8 cellular contexts compared by ENCODE assay signal in the genomic region with DNA sequence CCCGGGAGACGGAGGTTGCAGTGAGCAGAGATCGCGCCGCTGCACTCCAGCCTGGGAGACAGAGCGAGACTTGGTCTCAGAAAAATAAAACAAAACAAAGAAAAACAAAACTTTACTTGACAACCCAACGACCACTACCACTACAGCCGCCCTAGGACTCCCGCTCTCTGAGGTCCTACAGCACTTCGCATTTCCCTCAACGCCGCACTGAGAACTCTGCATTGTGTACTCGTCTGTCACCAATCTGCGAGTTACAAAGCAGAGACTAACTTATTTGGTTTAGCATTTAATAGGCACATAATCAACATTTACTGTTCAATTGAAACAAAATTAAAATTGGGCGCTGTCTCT. TPM values are rescaled to one million over a fixed set of nuclear protein-coding genes. Genes with fewer than 3 reads are reported as not detected.
DNase-seq lines count a peak whose midpoint lies in the region; ATAC-seq and TF ChIP-seq lines count a peak whose summit lies in the region.

No MANE protein-coding gene starts in this region.

- peak overlapping the region; percentile 69 for H3K4ac ChIP-seq in trophoblast cell (ENCODE audit: low read depth, low read length)

- H4K8ac ChIP-seq in trophoblast cell (ENCODE audit: low read depth, low read length), result peak overlapping the region; percentile 90

- H3K27ac ChIP-seq in HEK293 (ENCODE audit: extremely low read depth, low read depth, low read length) (peak overlapping the region; percentile 94), trophoblast cell (ENCODE audit: low read depth, low read length) (peak overlapping the region; percentile 50)

- H3K9me3 Mint-ChIP-seq in activated T-cell treated with anti-CD3 and anti-CD28 coated beads, Interleukin-2, amount 50 U/mL, for 4 hours, result no peaks in the 10 kb centered on the region

- H3K27me3 Mint-ChIP-seq in activated T-cell treated with anti-CD3 and anti-CD28 coated beads, Interleukin-2, amount 50 U/mL, for 4 hours (ENCODE audit: low read depth), result no peaks in the 10 kb centered on the region

- H4K91ac ChIP-seq in trophoblast cell (ENCODE audit: low read depth, low read length), result peak overlapping the region; percentile 93

- WGBS in trophoblast cell (ENCODE audit: extremely low coverage, insufficient coverage, insufficient read length), result no CpG with 5 or more reads among the region's 15 CpGs

- peak overlapping the region; percentile 100 for H3K4me3 Mint-ChIP-seq in activated T-cell treated with anti-CD3 and anti-CD28 coated beads, Interleukin-2, amount 50 U/mL, for 4 hours

- H3K36me3 ChIP-seq in BJ (ENCODE audit: control insufficient read depth, insufficient read depth, low read length) (peaks cover 5% of the 10 kb centered on the region), HEK293 (ENCODE audit: control insufficient read depth in 2 of 2, insufficient read depth in 1 of 2, low read length in 2 of 2) (peaks cover 27 to 30% of the 10 kb centered on the region in 2 experiments), trophoblast cell (ENCODE audit: control insufficient read depth in 1 of 2, insufficient read depth in 2 of 2, low read length in 2 of 2) (peaks cover 11 to 15% of the 10 kb centered on the region in 2 experiments)

- peak overlapping the region; percentile 38 for H2BK5ac ChIP-seq in trophoblast cell (ENCODE audit: low read depth, low read length, poor library complexity)

- H3K27me3 ChIP-seq in BJ (ENCODE audit: control insufficient read depth, insufficient read depth, low read length), result no peaks in the 10 kb centered on the region
- no peaks in the 10 kb centered on the region for H3K27me3 ChIP-seq in trophoblast cell (ENCODE audit: insufficient read depth, low read length)

- H3K4me3 ChIP-seq in BJ (ENCODE audit: low read depth, low read length), result peak overlapping the region; percentile 87
- H3K4me3 ChIP-seq in HEK293 (ENCODE audit: low read depth, low read length), result peak overlapping the region; percentile 77
- H3K4me3 ChIP-seq in foreskin fibroblast (ENCODE audit: low read depth in 1 of 2, low read length in 2 of 2), result peak overlapping the region; percentile 88 to 100
- peak overlapping the region; percentile 73 for H3K4me3 ChIP-seq in trophoblast cell (ENCODE audit: low read depth, low read length)

- H3K79me1 ChIP-seq in trophoblast cell (ENCODE audit: low read length), result peaks cover 8% of the 10 kb centered on the region

- H3K23ac ChIP-seq in trophoblast cell (ENCODE audit: low read length), result no peak overlapping the region

- peak overlapping the region; percentile 63 for H2AK5ac ChIP-seq in trophoblast cell (ENCODE audit: low read length)

- peak; percentile 4 to 23 for ATAC-seq in activated T-cell treated with anti-CD3 and anti-CD28 coated beads, Interleukin-2, amount 50 U/mL, for 4 hours
- ATAC-seq in HG03280 (IDR thresholded peaks at IDR 0.05; ENCODE audit: unreplicated experiment), result no peak
- no peak for ATAC-seq in GM21576 (IDR thresholded peaks at IDR 0.05; ENCODE audit: unreplicated experiment)

- H4K12ac ChIP-seq in trophoblast cell (ENCODE audit: low read depth, low read length), result peak overlapping the region; percentile 67

- CTCF ChIA-PET in BJ (lab: Yijun Ruan, JAX) (interaction anchor here (0.9 kb wide), 1 partner anchor 9 kb away, joined by 3 read pairs; no protein-coding TSS in a partner anchor), HEK293 (lab: Yijun Ruan, JAX) (no interaction called here)

- H3K14ac ChIP-seq in trophoblast cell (ENCODE audit: low read length), result peak overlapping the region; percentile 71

- no peak overlapping the region for H2BK120ac ChIP-seq in trophoblast cell (ENCODE audit: insufficient read depth, low read length, poor library complexity)

- no peak overlapping the region for H2AFZ ChIP-seq in trophoblast cell (ENCODE audit: insufficient read depth, low read length, poor library complexity)

- DNase-seq in BJ (ENCODE audit: low read depth) (no peak), foreskin fibroblast (peak in 1 of 2 donors; percentile 26), trophoblast cell (peak in 1 of 2 donors; percentile 57), cerebellar nuclear complex (lab: John Stamatoyannopoulos, UW) (no peak)
- DNase-seq in activated T-cell treated with anti-CD3 and anti-CD28 coated beads, Interleukin-2, amount 50 U/mL, for 4 hours, result no peak

- no peaks in the 10 kb centered on the region for H3K9me3 ChIP-seq in HEK293 (ENCODE audit: control insufficient read depth, insufficient read depth, low read depth, low read length)
- no peaks in the 10 kb centered on the region for H3K9me3 ChIP-seq in trophoblast cell (ENCODE audit: insufficient read depth, low read depth, low read length)

- H3K9ac ChIP-seq in trophoblast cell (ENCODE audit: low read length), result peak overlapping the region; percentile 79

- peaks cover 28% of the 10 kb centered on the region for H3K4me1 Mint-ChIP-seq in activated T-cell treated with anti-CD3 and anti-CD28 coated beads, Interleukin-2, amount 50 U/mL, for 4 hours (ENCODE audit: low read depth)

- H3K4me1 ChIP-seq in HEK293 (ENCODE audit: control insufficient read depth, insufficient read depth, low read length), result peaks cover 11% of the 10 kb centered on the region
- peaks cover 3 to 6% of the 10 kb centered on the region in 2 experiments for H3K4me1 ChIP-seq in trophoblast cell (ENCODE audit: control insufficient read depth in 1 of 2, insufficient read depth in 2 of 2, low read length in 2 of 2)

- TF ChIP-seq CTCF in BJ (IDR thresholded peaks at IDR 0.05; ENCODE audit: insufficient read depth, low read depth, low read length) (no peak), HEK293 (tag by site-specific recombination; IDR thresholded peaks at IDR 0.05) (no peak), foreskin fibroblast (IDR thresholded peaks at IDR 0.05; ENCODE audit: low read depth, low read length) (no peak)

- H2BK12ac ChIP-seq in trophoblast cell (ENCODE audit: low read length), result no peak overlapping the region

- peak overlapping the region; percentile 64 for H3K18ac ChIP-seq in trophoblast cell (ENCODE audit: low read length)

- peaks cover 18% of the 10 kb centered on the region for H3K79me2 ChIP-seq in trophoblast cell (ENCODE audit: control insufficient read depth, insufficient read depth, low read length, poor library complexity)

- peaks cover 12% of the 10 kb centered on the region for H3K36me3 Mint-ChIP-seq in activated T-cell treated with anti-CD3 and anti-CD28 coated beads, Interleukin-2, amount 50 U/mL, for 4 hours (ENCODE audit: insufficient read depth)

- peak overlapping the region; percentile 78 for H3K4me2 ChIP-seq in trophoblast cell (ENCODE audit: low read length)

- POLR2A ChIA-PET in BJ (lab: Charles Lee) (interaction anchor here (0.6 kb wide), 1 partner anchor 18 kb away, joined by 5 read pairs; no protein-coding TSS in a partner anchor), HEK293 (lab: Yijun Ruan, JAX) (no interaction called here)

TF ChIP-seq in HEK293, 187 proteins besides CTCF, POLR2A, EP300 and RAD21 (continues in another document):
- TF ChIP-seq, protein P1, sequence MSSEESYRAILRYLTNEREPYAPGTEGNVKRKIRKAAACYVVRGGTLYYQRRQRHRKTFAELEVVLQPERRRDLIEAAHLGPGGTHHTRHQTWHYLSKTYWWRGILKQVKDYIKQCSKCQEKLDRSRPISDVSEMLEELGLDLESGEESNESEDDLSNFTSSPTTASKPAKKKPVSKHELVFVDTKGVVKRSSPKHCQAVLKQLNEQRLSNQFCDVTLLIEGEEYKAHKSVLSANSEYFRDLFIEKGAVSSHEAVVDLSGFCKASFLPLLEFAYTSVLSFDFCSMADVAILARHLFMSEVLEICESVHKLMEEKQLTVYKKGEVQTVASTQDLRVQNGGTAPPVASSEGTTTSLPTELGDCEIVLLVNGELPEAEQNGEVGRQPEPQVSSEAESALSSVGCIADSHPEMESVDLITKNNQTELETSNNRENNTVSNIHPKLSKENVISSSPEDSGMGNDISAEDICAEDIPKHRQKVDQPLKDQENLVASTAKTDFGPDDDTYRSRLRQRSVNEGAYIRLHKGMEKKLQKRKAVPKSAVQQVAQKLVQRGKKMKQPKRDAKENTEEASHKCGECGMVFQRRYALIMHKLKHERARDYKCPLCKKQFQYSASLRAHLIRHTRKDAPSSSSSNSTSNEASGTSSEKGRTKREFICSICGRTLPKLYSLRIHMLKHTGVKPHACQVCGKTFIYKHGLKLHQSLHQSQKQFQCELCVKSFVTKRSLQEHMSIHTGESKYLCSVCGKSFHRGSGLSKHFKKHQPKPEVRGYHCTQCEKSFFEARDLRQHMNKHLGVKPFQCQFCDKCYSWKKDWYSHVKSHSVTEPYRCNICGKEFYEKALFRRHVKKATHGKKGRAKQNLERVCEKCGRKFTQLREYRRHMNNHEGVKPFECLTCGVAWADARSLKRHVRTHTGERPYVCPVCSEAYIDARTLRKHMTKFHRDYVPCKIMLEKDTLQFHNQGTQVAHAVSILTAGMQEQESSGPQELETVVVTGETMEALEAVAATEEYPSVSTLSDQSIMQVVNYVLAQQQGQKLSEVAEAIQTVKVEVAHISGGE (tag by site-specific recombination; conservative IDR thresholded peaks at IDR 0.05; ENCODE audit: low read depth), result no peak
- TF ChIP-seq ZNF548 (tag by site-specific recombination; IDR thresholded peaks at IDR 0.05) (peak; percentile 12; the same call in 1 of the 2 replicates), ZNF555 (tag by site-specific recombination; conservative IDR thresholded peaks at IDR 0.05) (no peak), ZNF561 (tag by site-specific recombination; IDR thresholded peaks at IDR 0.05; ENCODE audit: borderline replicate concordance) (0 out of 2 replicates have a peak, but pooled peaks have one; percentile 23), ZNF701 (tag by site-specific recombination; IDR thresholded peaks at IDR 0.05) (no peak), ZNF777 (tag by site-specific recombination; IDR thresholded peaks at IDR 0.05; ENCODE audit: borderline replicate concordance) (no peak)
- TF ChIP-seq, protein P2, sequence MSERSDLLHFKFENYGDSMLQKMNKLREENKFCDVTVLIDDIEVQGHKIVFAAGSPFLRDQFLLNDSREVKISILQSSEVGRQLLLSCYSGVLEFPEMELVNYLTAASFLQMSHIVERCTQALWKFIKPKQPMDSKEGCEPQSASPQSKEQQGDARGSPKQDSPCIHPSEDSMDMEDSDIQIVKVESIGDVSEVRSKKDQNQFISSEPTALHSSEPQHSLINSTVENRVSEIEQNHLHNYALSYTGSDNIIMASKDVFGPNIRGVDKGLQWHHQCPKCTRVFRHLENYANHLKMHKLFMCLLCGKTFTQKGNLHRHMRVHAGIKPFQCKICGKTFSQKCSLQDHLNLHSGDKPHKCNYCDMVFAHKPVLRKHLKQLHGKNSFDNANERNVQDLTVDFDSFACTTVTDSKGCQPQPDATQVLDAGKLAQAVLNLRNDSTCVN (tag by site-specific recombination; optimal IDR thresholded peaks at IDR 0.05), result no peak

RNA-seq across cellular contexts. Expression of gene ZNF207, which starts 0.5 kb away (rescaled TPM):
- polyA plus RNA-seq in BJ (2011; rRNA removed), result 165 and 179 TPM in 2 replicates
- polyA minus RNA-seq in BJ (2011; rRNA and poly(A)+ RNA removed), result 129 and 223 TPM in 2 replicates
- 100 to 1,000 TPM; 199 to 222 (median 212) TPM for total RNA-seq in activated T-cell treated with anti-CD3 and anti-CD28 coated beads, Interleukin-2, amount 50 U/mL, for 4 hours
- polyA plus RNA-seq in trophoblast cell (2013), result 195 and 202 TPM in 2 replicates

RNA-seq across cellular contexts. Expression of gene C17orf75, which starts 7.5 kb away (rescaled TPM):
- polyA plus RNA-seq in BJ (2011; rRNA removed), result 9.6 and 13.7 TPM in 2 replicates
- 8.7 and 10.6 TPM in 2 replicates for polyA minus RNA-seq in BJ (2011; rRNA and poly(A)+ RNA removed)
- 10 to 100 TPM; 29.1 to 34.1 (median 31.7) TPM for total RNA-seq in activated T-cell treated with anti-CD3 and anti-CD28 coated beads, Interleukin-2, amount 50 U/mL, for 4 hours
- 13.0 and 13.6 TPM in 2 replicates for polyA plus RNA-seq in trophoblast cell (2013)

Comparison
In these comparisons a context has a peak if more than half of its experiments do, and no peak if none do; other contexts are left out.
1. ATAC-seq: peak in activated T-cell treated with anti-CD3 and anti-CD28 coated beads, Interleukin-2, amount 50 U/mL, for 4 hours (2 of 2); none in HG03280 (single experiment) and GM21576 (single experiment).
2. Peak in every context shown above with its lines, with median percentiles within 50 percentile points of each other: H3K4me3 ChIP-seq.